In genomic region chr20:2899243-2899642, GRCh38 we compare ENCODE assay signal across 26 cellular contexts. TPM values are rescaled to one million over a fixed set of nuclear protein-coding genes. Genes with fewer than 3 reads are reported as not detected.
DNase-seq lines count a peak whose midpoint lies in the region; ATAC-seq, FAIRE-seq and TF ChIP-seq lines count a peak whose summit lies in the region.
"Had no signal": no experiment of that assay in that cellular context is flagged by ENCODE, and none has a peak within 500 bp of the region (broad histone marks: within the 10 kb centered on the region; RNA-seq: fewer than 3 reads in every experiment).

No MANE protein-coding gene starts in this region.

- CTCF ChIA-PET in activated B cell treated with CpG ODN at 0.5 μM for 24 hours (lab: Charles Lee), result no interaction called here

- H3K9me3 ChIP-seq in transverse colon, result peaks cover 0 to 3% of the 10 kb centered on the region in 2 donors
- H3K9me3 ChIP-seq: adrenal gland, neutrophil, uterus had no signal

- H3K36me3 Mint-ChIP-seq in activated T-cell treated with anti-CD3 and anti-CD28 coated beads, Interleukin-2, amount 50 U/mL, for 72 hours (ENCODE audit: insufficient read depth in 2 of 2), result peaks cover under 1 to 15% of the 10 kb centered on the region in 2 donors
- H3K36me3 Mint-ChIP-seq in activated B cell treated with CpG ODN at 0.5 μM for 24 hours (ENCODE audit: low read depth), result peaks cover 16% of the 10 kb centered on the region
- H3K36me3 Mint-ChIP-seq in stimulated activated effector memory CD8-positive, alpha-beta T cell treated with anti-CD3 and anti-CD28 coated beads, Interleukin-12 subunit alpha, Interleukin-12 subunit beta, amount 100 ng/mL, for 72 hours, result peaks cover 31% of the 10 kb centered on the region

- no peaks in the 10 kb centered on the region for H3K27me3 ChIP-seq in transverse colon
- H3K27me3 ChIP-seq: adrenal gland, brain microvascular endothelial cell, neutrophil, uterus had no signal

- peak; percentile 28 to 44 for DNase-seq in activated T-cell treated with anti-CD3 and anti-CD28 coated beads, Interleukin-2, amount 50 U/mL, for 72 hours
- no peak for DNase-seq in activated T-cell treated with anti-CD3 and anti-CD28 coated beads, Interleukin-2, amount 50 U/mL, for 48 hours
- DNase-seq in GM12892 (ENCODE audit: insufficient read length) (no peak), activated B cell treated with CpG ODN at 0.5 μM for 24 hours (no peak), NCI-H524 treated with DMSO at 0.1 percent for 48 hours (lab: John Stamatoyannopoulos, UW) (no peak), transverse colon (no peak)
- DNase-seq in stimulated activated effector memory CD8-positive, alpha-beta T cell treated with anti-CD3 and anti-CD28 coated beads, Interleukin-12 subunit alpha, Interleukin-12 subunit beta, amount 100 ng/mL, for 72 hours (ENCODE audit: low spot score in 2 of 2), result no peak
- DNase-seq: activated CD4-positive, CD25-positive, alpha-beta regulatory T cell; adrenal gland; brain microvascular endothelial cell; EL; head of caudate nucleus; IMR-90; NCI-H1092; NCI-H187; NCI-H2171 treated with DMSO at 0.1 percent for 48 hours; NCI-H524; SHP77 treated with DMSO at 0.1 percent for 48 hours; SW 1271; uterus had no signal

- TF ChIP-seq CTCF in activated B cell treated with CpG ODN at 0.5 μM for 24 hours (IDR thresholded peaks at IDR 0.05) (no peak), transverse colon (IDR thresholded peaks at IDR 0.05) (no peak)

- FAIRE-seq in GM12892 (lab: Jason Lieb, UNC), result peak; percentile 66

- H3K36me3 ChIP-seq in transverse colon, result no peaks in the 10 kb centered on the region
- H3K36me3 ChIP-seq: adrenal gland, brain microvascular endothelial cell, HAP-1, neutrophil, uterus had no signal

- no peak overlapping the region for H3K27ac Mint-ChIP-seq in activated T-cell treated with anti-CD3 and anti-CD28 coated beads, Interleukin-2, amount 50 U/mL, for 72 hours
- H3K27ac Mint-ChIP-seq in activated B cell treated with CpG ODN at 0.5 μM for 24 hours, result no peak overlapping the region
- no peak overlapping the region for H3K27ac Mint-ChIP-seq in stimulated activated effector memory CD8-positive, alpha-beta T cell treated with anti-CD3 and anti-CD28 coated beads, Interleukin-12 subunit alpha, Interleukin-12 subunit beta, amount 100 ng/mL, for 72 hours

- peaks cover 0 to 21% (median 3%) of the 10 kb centered on the region in 4 donors for H3K4me1 ChIP-seq in transverse colon
- H3K4me1 ChIP-seq: HAP-1, uterus had no signal

- no peak for TF ChIP-seq EP300 in transverse colon (IDR thresholded peaks at IDR 0.05; ENCODE audit: low read depth)

- in situ Hi-C loops in transverse colon (cut with MboI; ENCODE audit: low pct_ligation_motif_present in 1 of 4, low pct_unique_long_range_greater_than_20kb in 1 of 4, low sequenced_read_pairs in 3 of 4), result no loop called here

- no peaks in the 10 kb centered on the region for H3K27me3 Mint-ChIP-seq in activated T-cell treated with anti-CD3 and anti-CD28 coated beads, Interleukin-2, amount 50 U/mL, for 72 hours (ENCODE audit: low read depth)
- no peaks in the 10 kb centered on the region for H3K27me3 Mint-ChIP-seq in activated B cell treated with CpG ODN at 0.5 μM for 24 hours
- H3K27me3 Mint-ChIP-seq: progenitor cell of endocrine pancreas had no signal

- H3K9me3 Mint-ChIP-seq in activated T-cell treated with anti-CD3 and anti-CD28 coated beads, Interleukin-2, amount 50 U/mL, for 72 hours, result no peaks in the 10 kb centered on the region
- H3K9me3 Mint-ChIP-seq in activated B cell treated with CpG ODN at 0.5 μM for 24 hours, result no peaks in the 10 kb centered on the region
- no peaks in the 10 kb centered on the region for H3K9me3 Mint-ChIP-seq in stimulated activated effector memory CD8-positive, alpha-beta T cell treated with anti-CD3 and anti-CD28 coated beads, Interleukin-12 subunit alpha, Interleukin-12 subunit beta, amount 100 ng/mL, for 72 hours

- ATAC-seq in activated T-cell treated with anti-CD3 and anti-CD28 coated beads, Interleukin-2, amount 50 U/mL, for 72 hours (replicated peaks in 1 of 2), result peak; percentile 90 to 93
- peak; percentile 28 for ATAC-seq in activated B cell treated with CpG ODN at 0.5 μM for 24 hours (ENCODE audit: low read depth)
- peak; percentile 83 for ATAC-seq in stimulated activated effector memory CD8-positive, alpha-beta T cell treated with anti-CD3 and anti-CD28 coated beads, Interleukin-12 subunit alpha, Interleukin-12 subunit beta, amount 100 ng/mL, for 72 hours
- ATAC-seq in HG03469 (IDR thresholded peaks at IDR 0.05; ENCODE audit: unreplicated experiment), result no peak

- TF ChIP-seq POLR2A in GM12892 (IDR thresholded peaks at IDR 0.05; ENCODE audit: low read depth, low read length) (no peak), transverse colon (IDR thresholded peaks at IDR 0.05) (no peak)

- H3K4me1 Mint-ChIP-seq in activated T-cell treated with anti-CD3 and anti-CD28 coated beads, Interleukin-2, amount 50 U/mL, for 72 hours (ENCODE audit: low read depth), result peaks cover 56% of the 10 kb centered on the region
- H3K4me1 Mint-ChIP-seq in activated B cell treated with CpG ODN at 0.5 μM for 24 hours, result peaks cover 39% of the 10 kb centered on the region
- H3K4me1 Mint-ChIP-seq in stimulated activated effector memory CD8-positive, alpha-beta T cell treated with anti-CD3 and anti-CD28 coated beads, Interleukin-12 subunit alpha, Interleukin-12 subunit beta, amount 100 ng/mL, for 72 hours, result peaks cover 33% of the 10 kb centered on the region

- H3K27ac ChIP-seq in transverse colon, result no peak overlapping the region
- H3K27ac ChIP-seq: adrenal gland, brain microvascular endothelial cell, epithelial cell of prostate, neutrophil, uterus had no signal

- POLR2A ChIA-PET in activated B cell treated with CpG ODN at 0.5 μM for 24 hours (lab: Charles Lee), result no interaction called here

- intact Hi-C loops in activated B cell treated with CpG ODN at 0.5 μM for 24 hours (cut with micrococcal nuclease), result no loop called here
- intact Hi-C loops in transverse colon (cut with DNase I; ENCODE audit: low total_unique reads), result no loop called here

- H3K4me3 Mint-ChIP-seq in activated T-cell treated with anti-CD3 and anti-CD28 coated beads, Interleukin-2, amount 50 U/mL, for 72 hours, result no peak overlapping the region
- H3K4me3 Mint-ChIP-seq in activated B cell treated with CpG ODN at 0.5 μM for 24 hours, result no peak overlapping the region
- H3K4me3 Mint-ChIP-seq in stimulated activated effector memory CD8-positive, alpha-beta T cell treated with anti-CD3 and anti-CD28 coated beads, Interleukin-12 subunit alpha, Interleukin-12 subunit beta, amount 100 ng/mL, for 72 hours, result no peak overlapping the region
- H3K4me3 Mint-ChIP-seq: CD14-positive monocyte had no signal

- 71 to 83% methylated on average over 3 of the region's 3 CpGs for WGBS in transverse colon (ENCODE audit: low coverage in 1 of 2), 2 donors

- H3K4me3 ChIP-seq in transverse colon, result no peak overlapping the region
- H3K4me3 ChIP-seq: adrenal gland, HAP-1, uterus had no signal

RNA-seq across cellular contexts. Expression of gene PTPRA, which starts 26.0 kb away (rescaled TPM):
- 10 to 100 TPM; 81.2 to 85.9 TPM for total RNA-seq in activated T-cell treated with anti-CD3 and anti-CD28 coated beads, Interleukin-2, amount 50 U/mL, for 72 hours
- 37.4 TPM for polyA plus RNA-seq in GM12892 (2012; ENCODE audit: missing spikeins)
- total RNA-seq in activated B cell treated with CpG ODN at 0.5 μM for 24 hours (43.6 and 46.7 TPM in 2 replicates), transverse colon (10 to 100 TPM; 32.2 to 55.8 (median 45.8) TPM)

RNA-seq across cellular contexts. Expression of gene VPS16, which starts 58.7 kb away (rescaled TPM):
- 10 to 100 TPM; 54.3 to 60.7 TPM for total RNA-seq in activated T-cell treated with anti-CD3 and anti-CD28 coated beads, Interleukin-2, amount 50 U/mL, for 72 hours
- polyA plus RNA-seq in GM12892 (2012; ENCODE audit: missing spikeins), result 21.5 TPM
- total RNA-seq in activated B cell treated with CpG ODN at 0.5 μM for 24 hours, result 54.7 and 56.9 TPM in 2 replicates
- 10 to 100 TPM; 29.2 to 42.2 (median 36.7) TPM for total RNA-seq in transverse colon

RNA-seq across cellular contexts. Expression of gene PCED1A, which starts 58.8 kb away (rescaled TPM):
- 10 to 100 TPM; 52.8 to 58.9 TPM for total RNA-seq in activated T-cell treated with anti-CD3 and anti-CD28 coated beads, Interleukin-2, amount 50 U/mL, for 72 hours
- polyA plus RNA-seq in GM12892 (2012; ENCODE audit: missing spikeins), result 23.3 TPM
- total RNA-seq in activated B cell treated with CpG ODN at 0.5 μM for 24 hours (53.2 and 59.1 TPM in 2 replicates), transverse colon (10 to 100 TPM; 15.5 to 85.7 (median 36.6) TPM)

Comparison
In these comparisons a context has a peak if more than half of its experiments do, and no peak if none do; other contexts are left out.
1. DNase-seq: peak in activated T-cell treated with anti-CD3 and anti-CD28 coated beads, Interleukin-2, amount 50 U/mL, for 72 hours (2 of 2); none in activated T-cell treated with anti-CD3 and anti-CD28 coated beads, Interleukin-2, amount 50 U/mL, for 48 hours (0 of 2), GM12892 (single experiment), activated B cell treated with CpG ODN at 0.5 μM for 24 hours (single experiment), stimulated activated effector memory CD8-positive, alpha-beta T cell treated with anti-CD3 and anti-CD28 coated beads, Interleukin-12 subunit alpha, Interleukin-12 subunit beta, amount 100 ng/mL, for 72 hours (0 of 2), NCI-H524 treated with DMSO at 0.1 percent for 48 hours (single experiment) and transverse colon (single experiment).